In genomic region chr17:75514299-75515228, GRCh38 we compare ENCODE assay signal across 8 cellular contexts. TPM values are rescaled to one million over a fixed set of nuclear protein-coding genes. Genes with fewer than 3 reads are reported as not detected.
DNase-seq lines count a peak whose midpoint lies in the region; ATAC-seq, FAIRE-seq and TF ChIP-seq lines count a peak whose summit lies in the region.

No MANE protein-coding gene starts in this region.

- peaks cover 48% of the 10 kb centered on the region for H3K79me2 ChIP-seq in astrocyte (ENCODE audit: insufficient read depth, low read length)

- POLR2A ChIA-PET in A549 (lab: Yijun Ruan, JAX), result no interaction called here

- no peak for TF ChIP-seq RAD21 in A549 (conservative IDR thresholded peaks at IDR 0.05 in 1 of 2, IDR thresholded peaks at IDR 0.05 in 1 of 2)

- H3K9me3 ChIP-seq in A549 (no peaks in the 10 kb centered on the region), astrocyte (ENCODE audit: insufficient read depth, low read depth, low read length) (no peaks in the 10 kb centered on the region), stomach (no peaks in the 10 kb centered on the region)

- H3K27ac Mint-ChIP-seq in astrocyte (ENCODE audit: unreplicated experiment), result no peak overlapping the region

- TF ChIP-seq EP300 in A549 (IDR thresholded peaks at IDR 0.05), result no peak
- no peak for TF ChIP-seq EP300 in stomach (IDR thresholded peaks at IDR 0.05)

- DNase-seq in A549 (ENCODE audit: low read depth in 1 of 2, low spot score in 1 of 2) (no peak), HTR-8/SVneo (ENCODE audit: insufficient read length, low spot score) (no peak), astrocyte (ENCODE audit: low read depth) (no peak), iPS-NIHi11 (ENCODE audit: low spot score) (peak; percentile 80), stomach (no peak), dedifferentiated amniotic fluid mesenchymal stem cell (ENCODE audit: extremely low spot score) (no peak)
- no peak for DNase-seq in stimulated activated naive CD4-positive, alpha-beta T cell treated with Interleukin-2 at 50 U/mL for 16 hours (lab: John Stamatoyannopoulos, UW)

- peaks cover 38% of the 10 kb centered on the region for H3K4me1 ChIP-seq in A549
- H3K4me1 ChIP-seq in astrocyte (ENCODE audit: insufficient read depth, low read length), result peaks cover 24% of the 10 kb centered on the region
- H3K4me1 ChIP-seq in stomach, result peaks cover 57 to 94% (median 75%) of the 10 kb centered on the region in 4 donors

- intact Hi-C loops in stomach (cut with DNase I; ENCODE audit: low total_unique reads), result no loop called here

- H3K36me3 Mint-ChIP-seq in astrocyte (ENCODE audit: low read depth, unreplicated experiment), result peaks cover 10% of the 10 kb centered on the region

- peaks cover 66% of the 10 kb centered on the region for H4K20me1 ChIP-seq in astrocyte (ENCODE audit: insufficient read depth, low read length)

- peaks cover 4% of the 10 kb centered on the region for H3K9me3 Mint-ChIP-seq in astrocyte (ENCODE audit: unreplicated experiment)

- peak overlapping the region; percentile 84 for H3K9ac ChIP-seq in astrocyte (ENCODE audit: low read length)

- TF ChIP-seq POLR2A in A549 (IDR thresholded peaks at IDR 0.05; ENCODE audit: low read length), result no peak
- no peak for TF ChIP-seq POLR2A in stomach (IDR thresholded peaks at IDR 0.05)

- CTCF ChIA-PET in A549 (lab: Yijun Ruan, JAX), result interaction anchor here (0.7 to 3.4 kb wide), 12 partner anchors 10 to 102 kb away, joined by 3 to 40 read pairs (median 4); partner anchors contain the start of gene LLGL2

- H3K27me3 ChIP-seq in astrocyte (ENCODE audit: insufficient read depth, low read length) (no peaks in the 10 kb centered on the region), stomach (peaks cover 0 to 9% (median 0%) of the 10 kb centered on the region in 3 donors)

- H3K4me2 ChIP-seq in A549 (peak overlapping the region; percentile 98), astrocyte (ENCODE audit: low read length) (peak overlapping the region; percentile 100)

- H3K4me3 ChIP-seq in A549 (peak overlapping the region; percentile 89), astrocyte (ENCODE audit: insufficient read depth, low read depth, low read length) (peak overlapping the region; percentile 70), stomach (peak overlapping the region; percentile 75 to 98 (median 90))

- no peaks in the 10 kb centered on the region for H3K27me3 Mint-ChIP-seq in astrocyte (ENCODE audit: low read depth, unreplicated experiment)

- H3K36me3 ChIP-seq in astrocyte (ENCODE audit: insufficient read depth, low read length) (no peaks in the 10 kb centered on the region), stomach (peaks cover 3 to 15% (median 7%) of the 10 kb centered on the region in 4 donors)

- H3K4me1 Mint-ChIP-seq in astrocyte (ENCODE audit: low read depth, unreplicated experiment), result peaks cover 6% of the 10 kb centered on the region

- H3K27ac ChIP-seq in A549 (peak overlapping the region; percentile 91 to 98), astrocyte (ENCODE audit: low read depth, low read length) (peak overlapping the region; percentile 56), stomach (peak overlapping the region; percentile 89 to 94 (median 92))

- no peak for FAIRE-seq in A549 (lab: Jason Lieb, UNC)
- FAIRE-seq in HTR-8/SVneo (lab: Jason Lieb, UNC), result peak; percentile 69
- FAIRE-seq in astrocyte (lab: Jason Lieb, UNC), result no peak

- 46% methylated on average over 19 of the region's 39 CpGs for WGBS in A549 (ENCODE audit: missing lambda C conversion rate)
- WGBS in stomach, 5 donors, result 3 to 19% (median 6%) methylated on average over 10 to 39 of the region's 39 CpGs

- no peak for TF ChIP-seq CTCF in A549 (IDR thresholded peaks at IDR 0.05)
- TF ChIP-seq CTCF in astrocyte (IDR thresholded peaks at IDR 0.05; ENCODE audit: insufficient read depth, low read depth, low read length), result no peak
- no peak for TF ChIP-seq CTCF in stomach (IDR thresholded peaks at IDR 0.05)

- H2AFZ ChIP-seq in astrocyte (ENCODE audit: low read depth, low read length), result peak overlapping the region; percentile 76

- peak in 1 of 2 experiments; percentile 5; a peak in 3 of 6 replicates for ATAC-seq in A549
- ATAC-seq in HG02763 (IDR thresholded peaks at IDR 0.05; ENCODE audit: unreplicated experiment), result no peak

- peak overlapping the region; percentile 80 for H3K4me3 Mint-ChIP-seq in astrocyte (ENCODE audit: unreplicated experiment)

TF ChIP-seq in A549, 52 proteins besides CTCF, POLR2A, EP300 and RAD21:
- no peak for TF ChIP-seq ZFP36 (IDR thresholded peaks at IDR 0.05; ENCODE audit: borderline replicate concordance, partially characterized antibody)
- TF ChIP-seq, protein P1, sequence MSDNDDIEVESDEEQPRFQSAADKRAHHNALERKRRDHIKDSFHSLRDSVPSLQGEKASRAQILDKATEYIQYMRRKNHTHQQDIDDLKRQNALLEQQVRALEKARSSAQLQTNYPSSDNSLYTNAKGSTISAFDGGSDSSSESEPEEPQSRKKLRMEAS (IDR thresholded peaks at IDR 0.05), result 0 out of 2 replicates have a peak, but pooled peaks have one; percentile 10

RNA-seq across cellular contexts. Expression of gene CASKIN2, which starts 0.8 kb away (rescaled TPM):
- polyA plus RNA-seq in A549 (2011; rRNA removed) (3.6 and 4.6 TPM in 2 replicates), A549 (2017; fragmentation: RNase III; extraction: RNeasy Plus Mini Kit Qiagen cat#74134 plus additional on column Dnase treatment) (9.9 to 11.2 TPM (median 10.7 TPM) in 3 replicates), stomach (1 to 10 TPM; 5.4 to 9.3 (median 8.8) TPM)
- 6.7 and 8.7 TPM in 2 replicates for polyA plus RNA-seq in A549 (2012; cell fraction: cytosol; rRNA removed)
- polyA plus RNA-seq in A549 (2012; cell fraction: nucleus; rRNA removed), result 17.8 and 29.6 TPM in 2 replicates
- polyA minus RNA-seq in A549 (2011; rRNA and poly(A)+ RNA removed), result 8.2 and 9.4 TPM in 2 replicates
- total RNA-seq in astrocyte (16.9 and 22.8 TPM in 2 replicates), stomach (10 to 100 TPM in 4 of 5 donors, 1 to 10 TPM in 1; 9.0 to 27.4 (median 15.6) TPM)

RNA-seq across cellular contexts. Expression of gene TSEN54, which starts 1.8 kb away (rescaled TPM):
- 24.8 and 42.5 TPM in 2 replicates for polyA plus RNA-seq in A549 (2011; rRNA removed)
- polyA plus RNA-seq in A549 (2012; cell fraction: cytosol; rRNA removed), result 61.5 and 68.2 TPM in 2 replicates
- 94.8 and 106 TPM in 2 replicates for polyA plus RNA-seq in A549 (2012; cell fraction: nucleus; rRNA removed)
- 37.7 to 38.4 TPM (median 38.3 TPM) in 3 replicates for polyA plus RNA-seq in A549 (2017; fragmentation: RNase III; extraction: RNeasy Plus Mini Kit Qiagen cat#74134 plus additional on column Dnase treatment)
- 35.1 and 35.5 TPM in 2 replicates for polyA minus RNA-seq in A549 (2011; rRNA and poly(A)+ RNA removed)
- 15.1 and 16.5 TPM in 2 replicates for total RNA-seq in astrocyte
- 100 to 1,000 TPM in 2 of 5 donors, 10 to 100 TPM in 3; 13.2 to 219 (median 48.1) TPM for total RNA-seq in stomach
- polyA plus RNA-seq in stomach, result 10 to 100 TPM; 20.8 to 49.7 (median 36.2) TPM

RNA-seq across cellular contexts. Expression of gene LLGL2, which starts 10.9 kb away (rescaled TPM):
- 18.9 and 20.7 TPM in 2 replicates for polyA plus RNA-seq in A549 (2011; rRNA removed)
- 48.5 and 63.6 TPM in 2 replicates for polyA plus RNA-seq in A549 (2012; cell fraction: cytosol; rRNA removed)
- 194 and 265 TPM in 2 replicates for polyA plus RNA-seq in A549 (2012; cell fraction: nucleus; rRNA removed)
- 32.6 to 38.2 TPM (median 35.0 TPM) in 3 replicates for polyA plus RNA-seq in A549 (2017; fragmentation: RNase III; extraction: RNeasy Plus Mini Kit Qiagen cat#74134 plus additional on column Dnase treatment)
- polyA minus RNA-seq in A549 (2011; rRNA and poly(A)+ RNA removed), result 14.3 and 16.5 TPM in 2 replicates
- 6.9 and 14.8 TPM in 2 replicates for total RNA-seq in astrocyte
- total RNA-seq in stomach, result 100 to 1,000 TPM in 4 of 5 donors, 10 to 100 TPM in 1; 72.3 to 565 (median 165) TPM
- 100 to 1,000 TPM; 144 to 199 (median 184) TPM for polyA plus RNA-seq in stomach

RNA-seq across cellular contexts. Expression of gene TMEM94, which starts 58.1 kb away (rescaled TPM):
- 30.5 and 42.7 TPM in 2 replicates for polyA plus RNA-seq in A549 (2011; rRNA removed)
- 78.2 and 99.5 TPM in 2 replicates for polyA plus RNA-seq in A549 (2012; cell fraction: cytosol; rRNA removed)
- 407 and 498 TPM in 2 replicates for polyA plus RNA-seq in A549 (2012; cell fraction: nucleus; rRNA removed)
- polyA plus RNA-seq in A549 (2017; fragmentation: RNase III; extraction: RNeasy Plus Mini Kit Qiagen cat#74134 plus additional on column Dnase treatment), result 50.0 to 64.9 TPM (median 63.8 TPM) in 3 replicates
- 56.2 and 73.8 TPM in 2 replicates for polyA minus RNA-seq in A549 (2011; rRNA and poly(A)+ RNA removed)
- total RNA-seq in astrocyte, result 52.4 and 54.5 TPM in 2 replicates
- total RNA-seq in stomach, result 100 to 1,000 TPM in 3 of 5 donors, 10 to 100 TPM in 2; 31.9 to 466 (median 128) TPM
- polyA plus RNA-seq in stomach, result 10 to 100 TPM; 16.6 to 28.5 (median 20.5) TPM
